In genomic region chr19:2331601-2332246, GRCh38 we compare ENCODE assay signal across 10 cellular contexts. TPM values are rescaled to one million over a fixed set of nuclear protein-coding genes. Genes with fewer than 3 reads are reported as not detected.
DNase-seq lines count a peak whose midpoint lies in the region; ATAC-seq and TF ChIP-seq lines count a peak whose summit lies in the region.
"Had no signal": no experiment of that assay in that cellular context is flagged by ENCODE, and none has a peak within 500 bp of the region (broad histone marks: within the 10 kb centered on the region; RNA-seq: fewer than 3 reads in every experiment).

No MANE protein-coding gene starts in this region.

- POLR2A ChIA-PET in activated naive CD8-positive, alpha-beta T cell treated with anti-CD3 and anti-CD28 coated beads, Interleukin-2, amount 10 ng/mL, durations not matched to agents 7 days and 5 days (lab: Charles Lee), result interaction anchor here (0.8 to 0.9 kb wide), 2 partner anchors 71 to 289 kb away, joined by 3 read pairs; no protein-coding TSS in a partner anchor

- ATAC-seq in activated naive CD8-positive, alpha-beta T cell treated with anti-CD3 and anti-CD28 coated beads, Interleukin-2, amount 10 ng/mL, durations not matched to agents 7 days and 5 days (ENCODE audit: low read depth), result no peak
- ATAC-seq in GM18861 (IDR thresholded peaks at IDR 0.05; ENCODE audit: unreplicated experiment), result no peak
- ATAC-seq in HG03095 (IDR thresholded peaks at IDR 0.05; ENCODE audit: unreplicated experiment), result no peak

- peaks cover 33% of the 10 kb centered on the region for H3K4me1 ChIP-seq in BE2C

- H3K4me3 Mint-ChIP-seq in activated naive CD8-positive, alpha-beta T cell treated with anti-CD3 and anti-CD28 coated beads, Interleukin-2, amount 10 ng/mL, durations not matched to agents 7 days and 5 days, result no peak overlapping the region
- H3K4me3 Mint-ChIP-seq in nephron progenitor cell, result peak overlapping the region; percentile 94

- H3K27me3 Mint-ChIP-seq in activated naive CD8-positive, alpha-beta T cell treated with anti-CD3 and anti-CD28 coated beads, Interleukin-2, amount 10 ng/mL, durations not matched to agents 7 days and 5 days, result no peaks in the 10 kb centered on the region
- H3K27me3 Mint-ChIP-seq in nephron progenitor cell (ENCODE audit: low read depth, poor library complexity), result peaks cover under 1% of the 10 kb centered on the region

- no peak for DNase-seq in BE2C
- no peak for DNase-seq in GM12865 (ENCODE audit: low read depth)
- DNase-seq in activated naive CD8-positive, alpha-beta T cell treated with anti-CD3 and anti-CD28 coated beads, Interleukin-2, amount 10 ng/mL, durations not matched to agents 7 days and 5 days, result no peak
- DNase-seq in nephron progenitor cell, result no peak
- DNase-seq in SKM-1 treated with dmso at 0.1 percent for 144 hours (lab: John Stamatoyannopoulos, UW; ENCODE audit: unreplicated experiment), result no peak
- DNase-seq in NCI-H1930 (lab: John Stamatoyannopoulos, UW), result no peak
- DNase-seq: KBM-7, NCI-H82 had no signal

- peaks cover 19% of the 10 kb centered on the region for H3K36me3 ChIP-seq in BE2C

- H3K27me3 ChIP-seq in BE2C, result no peaks in the 10 kb centered on the region

- TF ChIP-seq CTCF in BE2C (IDR thresholded peaks at IDR 0.05; ENCODE audit: low read depth, low read length) (no peak), GM12865 (IDR thresholded peaks at IDR 0.05; ENCODE audit: insufficient read depth, low read depth, low read length, missing control alignments) (no peak), nephron progenitor cell (IDR thresholded peaks at IDR 0.05) (no peak)

- H3K9me3 ChIP-seq in BE2C, result no peaks in the 10 kb centered on the region

- peaks cover 8% of the 10 kb centered on the region for H3K9me3 Mint-ChIP-seq in activated naive CD8-positive, alpha-beta T cell treated with anti-CD3 and anti-CD28 coated beads, Interleukin-2, amount 10 ng/mL, durations not matched to agents 7 days and 5 days
- H3K9me3 Mint-ChIP-seq in nephron progenitor cell, result no peaks in the 10 kb centered on the region

- H3K4me3 ChIP-seq in BE2C (ENCODE audit: low read depth, low read length) (peak overlapping the region; percentile 23), GM12865 (ENCODE audit: low read depth, low read length) (peak overlapping the region; percentile 41)

- peaks cover 14% of the 10 kb centered on the region for H3K36me3 Mint-ChIP-seq in activated naive CD8-positive, alpha-beta T cell treated with anti-CD3 and anti-CD28 coated beads, Interleukin-2, amount 10 ng/mL, durations not matched to agents 7 days and 5 days
- H3K36me3 Mint-ChIP-seq in nephron progenitor cell (ENCODE audit: low read depth), result peaks cover 9% of the 10 kb centered on the region

- H3K27ac Mint-ChIP-seq in activated naive CD8-positive, alpha-beta T cell treated with anti-CD3 and anti-CD28 coated beads, Interleukin-2, amount 10 ng/mL, durations not matched to agents 7 days and 5 days, result peak overlapping the region; percentile 94
- peak overlapping the region; percentile 97 for H3K27ac Mint-ChIP-seq in nephron progenitor cell

- peaks cover 45% of the 10 kb centered on the region for H3K4me1 Mint-ChIP-seq in activated naive CD8-positive, alpha-beta T cell treated with anti-CD3 and anti-CD28 coated beads, Interleukin-2, amount 10 ng/mL, durations not matched to agents 7 days and 5 days
- peaks cover 73% of the 10 kb centered on the region for H3K4me1 Mint-ChIP-seq in nephron progenitor cell

RNA-seq across cellular contexts. Expression of gene SPPL2B, which starts 3.2 kb away (rescaled TPM):
- 132 TPM for polyA plus RNA-seq in BE2C (2012; ENCODE audit: insufficient read depth, insufficient read length, low read depth)
- 100 to 1,000 TPM in 1 of 2 experiments, 10 to 100 TPM in 1; 90.6 to 101 TPM for total RNA-seq in activated naive CD8-positive, alpha-beta T cell treated with anti-CD3 and anti-CD28 coated beads, Interleukin-2, amount 10 ng/mL, durations not matched to agents 7 days and 5 days

RNA-seq across cellular contexts. Expression of gene LSM7, which starts 3.3 kb away (rescaled TPM):
- 1,058 TPM for polyA plus RNA-seq in BE2C (2012; ENCODE audit: insufficient read depth, insufficient read length, low read depth)
- 100 to 1,000 TPM; 111 to 125 TPM for total RNA-seq in activated naive CD8-positive, alpha-beta T cell treated with anti-CD3 and anti-CD28 coated beads, Interleukin-2, amount 10 ng/mL, durations not matched to agents 7 days and 5 days

RNA-seq across cellular contexts. Expression of gene LINGO3, which starts 23.8 kb away (rescaled TPM):
- polyA plus RNA-seq in BE2C (2012; ENCODE audit: insufficient read depth, insufficient read length, low read depth), result not detected
- under 1 TPM; 0.69 to 0.82 TPM for total RNA-seq in activated naive CD8-positive, alpha-beta T cell treated with anti-CD3 and anti-CD28 coated beads, Interleukin-2, amount 10 ng/mL, durations not matched to agents 7 days and 5 days

RNA-seq across cellular contexts. Expression of gene TMPRSS9, which starts 28.3 kb away (rescaled TPM):
- 0.49 TPM for polyA plus RNA-seq in BE2C (2012; ENCODE audit: insufficient read depth, insufficient read length, low read depth)
- under 1 TPM in 1 of 2 experiments, not detected in 1; 0.22 TPM for total RNA-seq in activated naive CD8-positive, alpha-beta T cell treated with anti-CD3 and anti-CD28 coated beads, Interleukin-2, amount 10 ng/mL, durations not matched to agents 7 days and 5 days

RNA-seq across cellular contexts. Expression of gene PEAK3, which starts 49.7 kb away (rescaled TPM):
- 0.17 TPM for polyA plus RNA-seq in BE2C (2012; ENCODE audit: insufficient read depth, insufficient read length, low read depth)
- under 1 TPM in 1 of 2 experiments, not detected in 1; 0.14 TPM for total RNA-seq in activated naive CD8-positive, alpha-beta T cell treated with anti-CD3 and anti-CD28 coated beads, Interleukin-2, amount 10 ng/mL, durations not matched to agents 7 days and 5 days
